Comparison of ENCODE assay signal across 31 cellular contexts in the genomic region with DNA sequence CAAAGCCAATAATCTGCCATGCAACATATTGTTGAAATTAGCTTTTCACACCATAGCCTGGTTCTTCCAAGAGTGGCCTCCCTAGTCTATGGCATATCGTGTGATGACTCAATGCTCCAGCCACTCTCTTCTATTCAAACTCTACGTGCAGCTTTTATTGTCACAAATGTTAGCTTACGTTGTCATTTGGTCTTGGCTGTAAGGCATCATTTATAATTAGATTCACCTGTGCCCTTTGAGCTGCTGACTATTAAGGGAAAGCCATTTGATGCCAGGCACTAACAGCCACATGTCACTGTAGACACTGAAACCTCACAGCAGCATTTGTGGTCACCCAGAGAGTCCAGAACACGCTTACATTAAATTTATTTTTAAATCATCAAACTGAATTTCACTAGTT.
A peak's percentile ranks its signal among the peaks of the same experiment; 100 is the strongest.
DNase-seq lines count a peak whose midpoint lies in the region; ATAC-seq and TF ChIP-seq lines count a peak whose summit lies in the region.
"Had no signal": no experiment of that assay in that cellular context is flagged by ENCODE, and none has a peak within 500 bp of the region (broad histone marks: within the 10 kb centered on the region; RNA-seq: fewer than 3 reads in every experiment).

No MANE protein-coding gene starts in this region.

- CTCF ChIA-PET in SK-N-SH (lab: Yijun Ruan, JAX), result interaction anchor here (1.0 kb wide), 1 partner anchor 25 kb away, joined by 3 read pairs; no protein-coding TSS in a partner anchor

- no peak for TF ChIP-seq EP300 in SK-N-SH (IDR thresholded peaks at IDR 0.05; ENCODE audit: borderline replicate concordance in 1 of 2, low read depth in 1 of 2, low read length in 1 of 2)

- no peaks in the 10 kb centered on the region for H3K27me3 ChIP-seq in SK-N-SH (ENCODE audit: insufficient read depth)
- H3K27me3 ChIP-seq: ascending aorta, cardiac muscle cell, colonic mucosa, pancreas, right atrium auricular region, spleen, transverse colon had no signal

- 37% methylated on average over 4 of the region's 4 CpGs for WGBS in SK-N-SH (ENCODE audit: low lambda C conversion rate)

- no peaks in the 10 kb centered on the region for H3K36me3 ChIP-seq in SK-N-SH (replicated peaks in 1 of 2; ENCODE audit: control insufficient read depth in 1 of 2, insufficient read depth in 2 of 2, low read length in 1 of 2)
- H3K36me3 ChIP-seq: ascending aorta, cardiac muscle cell, colonic mucosa, pancreas, right atrium auricular region, spleen, transverse colon had no signal

- no peak overlapping the region for H3K27ac Mint-ChIP-seq in activated CD4-positive, alpha-beta T cell treated with anti-CD3 and anti-CD28 coated beads, Interleukin-2, amount 10 ng/mL, durations not matched to agents 24 days and 14 days
- H3K27ac Mint-ChIP-seq: activated CD4-positive, alpha-beta T cell treated with anti-CD3 and anti-CD28 coated beads for 36 hours; activated naive CD8-positive, alpha-beta T cell treated with anti-CD3 and anti-CD28 coated beads, Interleukin-2, amount 10 ng/mL, durations not matched to agents 7 days and 5 days; effector memory CD8-positive, alpha-beta T cell; GM23338; T-helper 2 cell treated with Interferon-gamma antibody and Interleukin-4, amounts not matched to agents 5 μg/mL and 100 μg/mL, for 36 hours had no signal

- H3K9me2 ChIP-seq in SK-N-SH, result no peaks in the 10 kb centered on the region

- TF ChIP-seq CTCF in SK-N-SH (IDR thresholded peaks at IDR 0.05), result no peak

- ATAC-seq in SK-N-SH treated with all-trans-retinoic acid at 6 μM for 48 hours, result peak; percentile 26; the same call in 1 of the 3 replicates
- ATAC-seq: activated CD4-positive, alpha-beta T cell treated with anti-CD3 and anti-CD28 coated beads for 36 hours; effector memory CD8-positive, alpha-beta T cell; esophagus mucosa; GM12878; GM23338; pancreas had no signal

- H3K27ac ChIP-seq in SK-N-SH (ENCODE audit: low read depth in 2 of 2, low read length in 1 of 2), result no peak overlapping the region
- H3K27ac ChIP-seq: ascending aorta, cardiac muscle cell, colonic mucosa, pancreas, right atrium auricular region, RWPE1, spleen, transverse colon had no signal

- no peak overlapping the region for H3K4me2 ChIP-seq in SK-N-SH
- H3K4me2 ChIP-seq: GM23338 had no signal

- H3K4me3 ChIP-seq in SK-N-SH (ENCODE audit: low read depth in 2 of 2, low read length in 1 of 2), result no peak overlapping the region
- H3K4me3 ChIP-seq: ascending aorta, cardiac muscle cell, colonic mucosa, GM12878, GM23338, pancreas, right atrium auricular region, spleen, transverse colon had no signal

- no peak for TF ChIP-seq RAD21 in SK-N-SH (IDR thresholded peaks at IDR 0.05; ENCODE audit: low read length)

- H3K36me3 Mint-ChIP-seq in activated CD4-positive, alpha-beta T cell treated with anti-CD3 and anti-CD28 coated beads, Interleukin-2, amount 10 ng/mL, durations not matched to agents 24 days and 14 days (ENCODE audit: low read depth), result no peaks in the 10 kb centered on the region
- H3K36me3 Mint-ChIP-seq: activated naive CD8-positive, alpha-beta T cell treated with anti-CD3 and anti-CD28 coated beads, Interleukin-2, amount 10 ng/mL, durations not matched to agents 7 days and 5 days had no signal

- H3F3A ChIP-seq in SK-N-SH (replicated peaks; ENCODE audit: insufficient read depth), result peaks cover 4% of the 10 kb centered on the region

- no peak overlapping the region for H3K9ac ChIP-seq in SK-N-SH

- no peaks in the 10 kb centered on the region for H3K9me3 ChIP-seq in SK-N-SH
- H3K9me3 ChIP-seq: ascending aorta, colonic mucosa, pancreas, right atrium auricular region, spleen, transverse colon had no signal

- POLR2A ChIA-PET in SK-N-SH (lab: Yijun Ruan, JAX), result no interaction called here

- DNase-seq in SK-N-SH (no peak), NCI-H1417 treated with DMSO at 0.1 percent for 48 hours (lab: John Stamatoyannopoulos, UW) (peak; percentile 26), SK-N-DZ (ENCODE audit: low spot score) (peak; percentile 29), SIG-M5 treated with dmso at 0.1 percent for 504 hours (lab: John Stamatoyannopoulos, UW; ENCODE audit: unreplicated experiment) (no peak), hypothalamus (lab: John Stamatoyannopoulos, UW) (no peak), DMS 273 treated with DMSO at 0.1 percent for 48 hours (lab: John Stamatoyannopoulos, UW) (no peak)
- no peak for DNase-seq in activated CD4-positive, alpha-beta T cell treated with anti-CD3 and anti-CD28 coated beads, Interleukin-2, amount 10 ng/mL, durations not matched to agents 24 days and 14 days
- DNase-seq: ACHN; activated CD4-positive, alpha-beta T cell treated with anti-CD3 and anti-CD28 coated beads for 36 hours; activated CD8-positive, alpha-beta memory T cell treated with anti-CD3 and anti-CD28 coated beads for 24 hours; activated effector memory CD4-positive, alpha-beta T cell treated with anti-CD3 and anti-CD28 coated beads, Interleukin-2, amount 50 U/mL, for 16 hours; activated naive CD8-positive, alpha-beta T cell treated with anti-CD3 and anti-CD28 coated beads, Interleukin-2, amount 10 ng/mL, durations not matched to agents 7 days and 5 days; C1 segment of cervical spinal cord; colonic mucosa; effector memory CD8-positive, alpha-beta T cell; EL; NCI-H2171 treated with DMSO at 0.1 percent for 48 hours; NCI-H524 treated with DMSO at 0.1 percent for 48 hours; pancreas; spleen; transverse colon had no signal

- H3K4me1 Mint-ChIP-seq in activated CD4-positive, alpha-beta T cell treated with anti-CD3 and anti-CD28 coated beads, Interleukin-2, amount 10 ng/mL, durations not matched to agents 24 days and 14 days, result no peaks in the 10 kb centered on the region
- H3K4me1 Mint-ChIP-seq: activated CD4-positive, alpha-beta T cell treated with anti-CD3 and anti-CD28 coated beads for 36 hours; activated naive CD8-positive, alpha-beta T cell treated with anti-CD3 and anti-CD28 coated beads, Interleukin-2, amount 10 ng/mL, durations not matched to agents 7 days and 5 days had no signal

- intact Hi-C loops in activated CD4-positive, alpha-beta T cell treated with anti-CD3 and anti-CD28 coated beads, Interleukin-2, amount 10 ng/mL, durations not matched to agents 24 days and 14 days (cut with micrococcal nuclease), result no loop called here

- H3K79me2 ChIP-seq in SK-N-SH (ENCODE audit: insufficient read depth), result no peaks in the 10 kb centered on the region

- no peak overlapping the region for H2AFZ ChIP-seq in SK-N-SH (ENCODE audit: low read depth)
- H2AFZ ChIP-seq: GM23338 had no signal

- H3K27me3 Mint-ChIP-seq in activated CD4-positive, alpha-beta T cell treated with anti-CD3 and anti-CD28 coated beads, Interleukin-2, amount 10 ng/mL, durations not matched to agents 24 days and 14 days, result peaks cover 1% of the 10 kb centered on the region

- no peaks in the 10 kb centered on the region for H4K20me1 ChIP-seq in SK-N-SH (ENCODE audit: insufficient read depth)

- H3K4me3 Mint-ChIP-seq in activated CD4-positive, alpha-beta T cell treated with anti-CD3 and anti-CD28 coated beads, Interleukin-2, amount 10 ng/mL, durations not matched to agents 24 days and 14 days, result no peak overlapping the region
- H3K4me3 Mint-ChIP-seq: activated CD4-positive, alpha-beta T cell treated with anti-CD3 and anti-CD28 coated beads for 36 hours; activated naive CD8-positive, alpha-beta T cell treated with anti-CD3 and anti-CD28 coated beads, Interleukin-2, amount 10 ng/mL, durations not matched to agents 7 days and 5 days; effector memory CD8-positive, alpha-beta T cell; GM23338; neural crest cell; T-helper 2 cell treated with Interferon-gamma antibody and Interleukin-4, amounts not matched to agents 5 μg/mL and 100 μg/mL, for 36 hours had no signal

- no peaks in the 10 kb centered on the region for H3K9me3 Mint-ChIP-seq in activated CD4-positive, alpha-beta T cell treated with anti-CD3 and anti-CD28 coated beads, Interleukin-2, amount 10 ng/mL, durations not matched to agents 24 days and 14 days
- H3K9me3 Mint-ChIP-seq: activated naive CD8-positive, alpha-beta T cell treated with anti-CD3 and anti-CD28 coated beads, Interleukin-2, amount 10 ng/mL, durations not matched to agents 7 days and 5 days; effector memory CD8-positive, alpha-beta T cell; GM23338; neural crest cell; T-helper 2 cell treated with Interferon-gamma antibody and Interleukin-4, amounts not matched to agents 5 μg/mL and 100 μg/mL, for 36 hours had no signal

- H3K4me1 ChIP-seq in SK-N-SH (ENCODE audit: control insufficient read depth in 1 of 2, insufficient read depth in 2 of 2, low read depth in 1 of 2, low read length in 1 of 2), result peaks cover 0 to 9% of the 10 kb centered on the region in 2 experiments; a peak in 3 of 4 replicates
- H3K4me1 ChIP-seq: ascending aorta, colonic mucosa, spleen, transverse colon had no signal

TF ChIP-seq in SK-N-SH treated with all-trans-retinoic acid at 6 μM for 48 hours, 23 proteins besides CTCF, POLR2A, EP300 and RAD21 (continues in another document):
- TF ChIP-seq ARNTL (CRISPR knock-in tag; IDR thresholded peaks at IDR 0.05; ENCODE audit: borderline replicate concordance, low read depth), result no peak
- TF ChIP-seq, protein P1, sequence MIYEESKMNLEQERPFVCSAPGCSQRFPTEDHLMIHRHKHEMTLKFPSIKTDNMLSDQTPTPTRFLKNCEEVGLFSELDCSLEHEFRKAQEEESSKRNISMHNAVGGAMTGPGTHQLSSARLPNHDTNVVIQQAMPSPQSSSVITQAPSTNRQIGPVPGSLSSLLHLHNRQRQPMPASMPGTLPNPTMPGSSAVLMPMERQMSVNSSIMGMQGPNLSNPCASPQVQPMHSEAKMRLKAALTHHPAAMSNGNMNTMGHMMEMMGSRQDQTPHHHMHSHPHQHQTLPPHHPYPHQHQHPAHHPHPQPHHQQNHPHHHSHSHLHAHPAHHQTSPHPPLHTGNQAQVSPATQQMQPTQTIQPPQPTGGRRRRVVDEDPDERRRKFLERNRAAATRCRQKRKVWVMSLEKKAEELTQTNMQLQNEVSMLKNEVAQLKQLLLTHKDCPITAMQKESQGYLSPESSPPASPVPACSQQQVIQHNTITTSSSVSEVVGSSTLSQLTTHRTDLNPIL (CRISPR knock-in tag; IDR thresholded peaks at IDR 0.05; ENCODE audit: low read depth), result no peak

TF ChIP-seq in SK-N-SH, 30 proteins besides CTCF, POLR2A, EP300 and RAD21 (continues in another document):
- TF ChIP-seq FOSL2 (IDR thresholded peaks at IDR 0.05; ENCODE audit: borderline replicate concordance, low read depth) (no peak), NFIC (IDR thresholded peaks at IDR 0.05; ENCODE audit: borderline replicate concordance) (no peak), EZH2phosphoT487 (IDR thresholded peaks at IDR 0.05; ENCODE audit: borderline replicate concordance, low read depth) (no peak), FOXM1 (IDR thresholded peaks at IDR 0.05; ENCODE audit: low read depth) (no peak)
- TF ChIP-seq, protein P2, sequence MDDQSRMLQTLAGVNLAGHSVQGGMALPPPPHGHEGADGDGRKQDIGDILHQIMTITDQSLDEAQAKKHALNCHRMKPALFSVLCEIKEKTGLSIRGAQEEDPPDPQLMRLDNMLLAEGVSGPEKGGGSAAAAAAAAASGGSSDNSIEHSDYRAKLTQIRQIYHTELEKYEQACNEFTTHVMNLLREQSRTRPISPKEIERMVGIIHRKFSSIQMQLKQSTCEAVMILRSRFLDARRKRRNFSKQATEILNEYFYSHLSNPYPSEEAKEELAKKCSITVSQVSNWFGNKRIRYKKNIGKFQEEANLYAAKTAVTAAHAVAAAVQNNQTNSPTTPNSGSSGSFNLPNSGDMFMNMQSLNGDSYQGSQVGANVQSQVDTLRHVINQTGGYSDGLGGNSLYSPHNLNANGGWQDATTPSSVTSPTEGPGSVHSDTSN (IDR thresholded peaks at IDR 0.05), result no peak

Comparison
In these comparisons a context has a peak if more than half of its experiments do, and no peak if none do; other contexts are left out.
1. DNase-seq: peak in NCI-H1417 treated with DMSO at 0.1 percent for 48 hours (single experiment) and SK-N-DZ (single experiment); none in SK-N-SH (single experiment), SIG-M5 treated with dmso at 0.1 percent for 504 hours (single experiment), hypothalamus (0 of 51), activated CD4-positive, alpha-beta T cell treated with anti-CD3 and anti-CD28 coated beads, Interleukin-2, amount 10 ng/mL, durations not matched to agents 24 days and 14 days (single experiment) and DMS 273 treated with DMSO at 0.1 percent for 48 hours (single experiment).